In the genomic region with DNA sequence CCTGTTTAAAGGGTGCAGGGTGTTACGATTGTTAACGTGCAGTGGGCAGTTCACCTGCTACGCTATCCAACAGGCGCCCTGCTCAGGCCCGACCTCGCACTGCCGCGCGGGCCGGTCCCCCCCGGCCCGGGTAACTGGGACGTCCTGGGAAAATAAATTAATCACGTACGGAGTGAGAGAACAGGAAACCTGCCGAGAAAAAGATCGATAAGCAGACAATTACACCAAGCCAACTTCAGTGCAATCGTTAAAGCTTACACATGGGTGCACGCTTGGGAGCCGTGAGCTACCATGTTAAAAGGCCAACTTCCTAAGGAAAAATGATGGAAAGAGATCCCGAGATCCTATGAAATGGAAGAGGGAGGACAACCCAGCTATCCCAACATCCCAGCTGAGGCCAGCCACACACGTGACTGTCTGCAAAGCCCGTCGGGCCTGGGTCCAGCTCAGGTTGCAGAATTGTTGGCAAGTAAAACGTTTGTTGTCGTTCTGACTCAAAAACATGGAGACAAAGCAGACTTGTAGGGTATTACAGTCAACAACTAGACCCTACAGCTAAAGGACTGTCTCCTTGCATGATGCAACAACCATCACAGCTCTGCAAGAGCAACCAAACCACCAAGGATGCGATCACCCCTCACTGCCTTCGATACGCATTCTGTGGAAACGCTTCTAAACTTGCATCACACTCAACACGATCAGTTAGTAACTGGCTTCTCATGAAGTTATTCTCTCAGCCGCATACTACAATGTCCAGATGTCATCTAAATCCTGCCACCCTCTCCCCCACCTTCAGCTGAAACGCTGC, we compare ENCODE assay signal across 8 cellular contexts. TPM values are rescaled to one million over a fixed set of nuclear protein-coding genes. Genes with fewer than 3 reads are reported as not detected.
DNase-seq lines count a peak whose midpoint lies in the region; ATAC-seq and TF ChIP-seq lines count a peak whose summit lies in the region.

No MANE protein-coding gene starts in this region.

- DNase-seq in H7 (peak; percentile 65), NCI-H774 (lab: John Stamatoyannopoulos, UW) (peak; percentile 68), natural killer cell (no peak), mesenteric fat pad (ENCODE audit: low spot score) (no peak), midbrain (lab: John Stamatoyannopoulos, UW) (no peak), pons (ENCODE audit: low spot score) (no peak)

- no peaks in the 10 kb centered on the region for H3K36me3 Mint-ChIP-seq in natural killer cell

- ATAC-seq in natural killer cell (peak in 1 of 3 donors; percentile 1), GM21528 (IDR thresholded peaks at IDR 0.05; ENCODE audit: low FRiP score, unreplicated experiment) (no peak)

- H3K4me3 ChIP-seq in H7 (ENCODE audit: insufficient read depth, low read depth, low read length): peak overlapping the region; percentile 91

- no peaks in the 10 kb centered on the region for H3K9me3 Mint-ChIP-seq in natural killer cell

- peak overlapping the region; percentile 93 for H3K27ac ChIP-seq in cingulate gyrus (ENCODE audit: low read depth, low read length)

- peaks cover 29 to 33% of the 10 kb centered on the region in 2 donors for H3K4me1 Mint-ChIP-seq in natural killer cell

- H3K27ac Mint-ChIP-seq in natural killer cell: peak overlapping the region; percentile 93 to 96

- intact Hi-C loops in natural killer cell (cut with micrococcal nuclease): no loop called here

- no peaks in the 10 kb centered on the region for H3K36me3 ChIP-seq in H7 (replicated peaks; ENCODE audit: control insufficient read depth, insufficient read depth, low read length)

- H3K27me3 Mint-ChIP-seq in natural killer cell (ENCODE audit: low read depth in 2 of 2): peaks cover 3 to 10% of the 10 kb centered on the region in 2 donors

- no peak for TF ChIP-seq CTCF in natural killer cell (IDR thresholded peaks at IDR 0.05)

- no peaks in the 10 kb centered on the region for H3K27me3 ChIP-seq in H7 (ENCODE audit: control insufficient read depth, insufficient read depth, low read length)

- H3K4me3 Mint-ChIP-seq in natural killer cell: peak overlapping the region; percentile 94

RNA-seq across cellular contexts. Expression of a gene that starts 0.7 kb away (rescaled TPM):
- total RNA-seq in H7 (2014; rRNA removed; shearing (Covaris generic)): 19.2 and 25.8 TPM in 2 replicates
- total RNA-seq in natural killer cell (10 to 100 TPM; 43.0 to 57.9 (median 53.6) TPM), mesenteric fat pad (27.3 TPM)

Comparison
In these comparisons a context has a peak if more than half of its experiments do, and no peak if none do; other contexts are left out.
1. DNase-seq: peak in H7 (single experiment) and NCI-H774 (single experiment); none in natural killer cell (single experiment), mesenteric fat pad (single experiment), midbrain (single experiment) and pons (single experiment).